1 cellular context compared by ENCODE assay signal in genomic region chr4:98929341-98930267, GRCh38.
TF ChIP-seq lines count a peak whose summit lies in the region.

No MANE protein-coding gene starts in this region.

TF ChIP-seq in K562, 482 proteins besides CTCF, POLR2A, EP300 and RAD21 (continued from another document):
- TF ChIP-seq CLOCK (CRISPR knock-in tag; IDR thresholded peaks at IDR 0.05; ENCODE audit: borderline replicate concordance) (no peak), LCOR (CRISPR knock-in tag; IDR thresholded peaks at IDR 0.05) (peak; percentile 82; the same call in 1 of the 2 replicates), HNRNPLL (IDR thresholded peaks at IDR 0.05; ENCODE audit: low read depth, low read length, poor library complexity, severe bottlenecking) (peak; percentile 38), NCOR1 (IDR thresholded peaks at IDR 0.05) (0 out of 2 replicates have a peak, but pooled peaks have one; percentile 15), U2AF1 (optimal IDR thresholded peaks at IDR 0.05; ENCODE audit: low read depth, low read length) (no peak), POU5F1 (IDR thresholded peaks at IDR 0.05; ENCODE audit: borderline replicate concordance, low read depth, low read length, partially characterized antibody) (no peak), NRF1 (conservative IDR thresholded peaks at IDR 0.05 in 1 of 2, IDR thresholded peaks at IDR 0.05 in 1 of 2) (no peak)
TF ChIP-seq in K562: peak in this region for 121.
